In genomic region chr4:128812360-128812958, GRCh38 we compare ENCODE assay signal across 8 cellular contexts. TPM values are rescaled to one million over a fixed set of nuclear protein-coding genes. Genes with fewer than 3 reads are reported as not detected.
DNase-seq lines count a peak whose midpoint lies in the region; ATAC-seq and TF ChIP-seq lines count a peak whose summit lies in the region.

No MANE protein-coding gene starts in this region.

- H3K9me3 ChIP-seq in Karpas-422 (ENCODE audit: low read length) (no peaks in the 10 kb centered on the region), T-helper 17 cell (ENCODE audit: control insufficient read depth, low read length, poor library complexity, severe bottlenecking) (no peaks in the 10 kb centered on the region)

- no peak overlapping the region for H2AFZ ChIP-seq in Karpas-422 (ENCODE audit: low read length)

- H3K4me3 Mint-ChIP-seq in T-helper 17 cell = peak overlapping the region; percentile 99

- H3K27me3 ChIP-seq in Karpas-422 (ENCODE audit: low read length) (no peaks in the 10 kb centered on the region), dorsolateral prefrontal cortex (no peaks in the 10 kb centered on the region)

- H3K27me3 Mint-ChIP-seq in T-helper 17 cell = no peaks in the 10 kb centered on the region

- peak overlapping the region; percentile 90 for H3K4me2 ChIP-seq in Karpas-422 (ENCODE audit: low read depth, low read length, poor library complexity, severe bottlenecking)

- intact Hi-C loops in dorsolateral prefrontal cortex (cut with DNase I) = loop anchor here (5.0 to 10.0 kb wide), 3 partner anchors 50 to 425 kb away; no protein-coding TSS in a partner anchor

- H3K4me1 Mint-ChIP-seq in T-helper 17 cell = peaks cover 27% of the 10 kb centered on the region

- peak overlapping the region; percentile 29 for H3K27ac Mint-ChIP-seq in T-helper 17 cell

- H3K4me3 ChIP-seq in Karpas-422 (ENCODE audit: low read length) (peak overlapping the region; percentile 96), dorsolateral prefrontal cortex (peak overlapping the region; percentile 50 to 95 (median 84))

- peaks cover 17% of the 10 kb centered on the region; the same call in 1 of the 2 replicates for H4K20me1 ChIP-seq in Karpas-422 (ENCODE audit: insufficient read depth, low read depth, low read length)

- H3K4me1 ChIP-seq in Karpas-422 (ENCODE audit: low read length) = peaks cover 29% of the 10 kb centered on the region

- ATAC-seq in GM21825 (IDR thresholded peaks at IDR 0.05; ENCODE audit: unreplicated experiment) = peak; percentile 8
- ATAC-seq in T-helper 17 cell = peak; percentile 2

- peaks cover 2% of the 10 kb centered on the region for H3K36me3 Mint-ChIP-seq in T-helper 17 cell (ENCODE audit: low read depth)

- DNase-seq in SKM-1 treated with dmso at 0.1 percent for 144 hours (lab: John Stamatoyannopoulos, UW; ENCODE audit: unreplicated experiment) = peak; percentile 54
- no peak for DNase-seq in SKM-1 (lab: John Stamatoyannopoulos, UW; ENCODE audit: unreplicated experiment)
- peak; percentile 86 for DNase-seq in Karpas-422
- DNase-seq in T-helper 17 cell = peak in 1 of 3 donors; percentile 15
- DNase-seq in dorsolateral prefrontal cortex = peak in 4 of 10 donors; percentile 36 to 47 (median 37)
- DNase-seq in medulla oblongata (ENCODE audit: extremely low spot score) = peak; percentile 41
- DNase-seq in stromal cell of bone marrow (ENCODE audit: low read depth) = peak; percentile 40

- H3K27ac ChIP-seq in Karpas-422 (ENCODE audit: low read length) = peak overlapping the region; percentile 100
- peak overlapping the region; percentile 37 to 96 (median 90) for H3K27ac ChIP-seq in dorsolateral prefrontal cortex

- H3K9ac ChIP-seq in Karpas-422 (ENCODE audit: low read length) = peak overlapping the region; percentile 87

- H3K36me3 ChIP-seq in Karpas-422 (ENCODE audit: insufficient read depth, low read length) = peaks cover 23% of the 10 kb centered on the region; the same call in 1 of the 2 replicates

- TF ChIP-seq CTCF in dorsolateral prefrontal cortex (IDR thresholded peaks at IDR 0.05 in 54 of 56, conservative IDR thresholded peaks at IDR 0.05 in 2 of 56; ENCODE audit: low read depth in 1 of 56, partially characterized antibody in 56 of 56) = peak in 3 of 56 donors; percentile 3

- H3K9me2 ChIP-seq in Karpas-422 (replicated peaks; ENCODE audit: insufficient read depth, low read length) = no peaks in the 10 kb centered on the region

- H3K79me2 ChIP-seq in Karpas-422 (ENCODE audit: low read length) = peaks cover 60% of the 10 kb centered on the region

RNA-seq across cellular contexts. Expression of gene JADE1, which starts 3.0 kb away (rescaled TPM):
- 31.5 and 43.0 TPM in 2 replicates for total RNA-seq in Karpas-422 (2014; rRNA removed; shearing (Covaris generic); ENCODE audit: low replicate concordance)
- total RNA-seq in T-helper 17 cell = 10 to 100 TPM; 38.0 to 53.1 TPM
- total RNA-seq in dorsolateral prefrontal cortex = 10 to 100 TPM; 21.3 to 55.2 (median 36.1) TPM
